ENCODE assay signal across 26 cellular contexts in the genomic region with DNA sequence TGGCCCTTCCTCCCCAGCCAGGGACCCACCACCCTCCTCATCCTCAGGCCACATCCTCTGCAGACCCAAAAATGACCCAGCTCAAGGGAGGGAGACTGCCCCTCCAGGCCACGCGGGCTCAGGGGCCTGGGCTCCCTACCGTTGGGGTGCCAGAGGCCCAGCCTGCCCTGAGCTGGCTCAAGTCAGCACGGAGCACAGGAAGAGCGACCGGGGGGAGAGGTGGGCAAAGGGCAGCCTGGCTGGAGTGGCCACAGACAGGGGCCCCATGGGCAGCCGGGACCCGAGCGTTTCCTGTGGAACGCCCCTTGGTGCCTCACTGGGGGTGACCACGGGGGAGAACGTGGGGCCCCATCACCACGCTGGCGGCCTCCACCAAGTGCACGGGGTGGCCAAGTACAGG.
"Had no signal": no experiment of that assay in that cellular context is flagged by ENCODE, and none has a peak within 500 bp of the region (broad histone marks: within the 10 kb centered on the region; RNA-seq: fewer than 3 reads in every experiment).

No MANE protein-coding gene starts in this region.

- DNase-seq: effector CD8-positive, alpha-beta T cell; effector memory CD8-positive, alpha-beta T cell; endodermal cell; erythroblast; esophagus squamous epithelium; foreskin fibroblast; foreskin melanocyte; gastrocnemius medialis; glutamatergic neuron; head of caudate nucleus; heart right ventricle; hippocampal formation; left cardiac atrium; left lung; left ventricle myocardium superior; lower lobe of right lung; mesenchymal stem cell; mucosa of descending colon had no signal

- H3K36me3 Mint-ChIP-seq: mesothelial cell of epicardium had no signal

- H3K4me1 ChIP-seq: left lung had no signal

- FAIRE-seq: colon, endometrium, islet of Langerhans, keratinocyte had no signal

- H3K4me1 Mint-ChIP-seq: endodermal cell had no signal

- H3K36me3 ChIP-seq: gastrocnemius medialis, lower lobe of right lung had no signal

- H3K9me3 ChIP-seq: esophagus squamous epithelium, gastrocnemius medialis, heart right ventricle, left lung, lower lobe of right lung, mucosa of descending colon had no signal

- H3K4me3 Mint-ChIP-seq: dendritic cell treated with granulocyte-macrophage colony-stimulating factor and Interleukin-4, amounts not matched to agents 40 ng/mL and 50 ng/mL, for 4 days; effector memory CD8-positive, alpha-beta T cell; endodermal cell; mesothelial cell of epicardium had no signal

- H3K9me3 Mint-ChIP-seq: dendritic cell treated with granulocyte-macrophage colony-stimulating factor and Interleukin-4, amounts not matched to agents 40 ng/mL and 50 ng/mL, for 4 days; effector memory CD8-positive, alpha-beta T cell; endodermal cell; mesothelial cell of epicardium had no signal

- H3K27me3 ChIP-seq: gastrocnemius medialis, heart right ventricle, left lung had no signal

- H3K4me3 ChIP-seq: coronary artery, esophagus squamous epithelium, gastrocnemius medialis, heart right ventricle, left lung, lower lobe of right lung, mucosa of descending colon had no signal

- H3K27ac Mint-ChIP-seq: dendritic cell treated with granulocyte-macrophage colony-stimulating factor and Interleukin-4, amounts not matched to agents 40 ng/mL and 50 ng/mL, for 4 days; effector memory CD8-positive, alpha-beta T cell; endodermal cell; mesothelial cell of epicardium had no signal

- H3K27ac ChIP-seq: coronary artery, epithelial cell of prostate, esophagus squamous epithelium, gastrocnemius medialis, heart right ventricle, left lung, lower lobe of right lung had no signal
